15 cellular contexts compared by ENCODE assay signal in genomic region chr6:122042851-122043250, GRCh38.
DNase-seq lines count a peak whose midpoint lies in the region; ATAC-seq and TF ChIP-seq lines count a peak whose summit lies in the region.
"Had no signal": no experiment of that assay in that cellular context is flagged by ENCODE, and none has a peak within 500 bp of the region (broad histone marks: within the 10 kb centered on the region; RNA-seq: fewer than 3 reads in every experiment).

No MANE protein-coding gene starts in this region.

- DNase-seq in AG20443 (ENCODE audit: low spot score) (peak; percentile 34), H4 (ENCODE audit: low spot score) (peak; percentile 6), esophagus muscularis mucosa (ENCODE audit: extremely low spot score) (no peak), SKM-1 treated with dmso at 0.1 percent for 144 hours (lab: John Stamatoyannopoulos, UW; ENCODE audit: unreplicated experiment) (no peak), HuH-7.5 (ENCODE audit: low spot score) (no peak), NOMO-1 treated with dmso at 0.1 percent for 144 hours (lab: John Stamatoyannopoulos, UW; ENCODE audit: unreplicated experiment) (no peak)
- no peak for DNase-seq in natural killer cell treated with Interleukin-12 subunit alpha and Interleukin-12 subunit beta and Interleukin-15 and Interleukin-18, amount 100 ng/mL, for 72 hours (ENCODE audit: low spot score)
- DNase-seq: GDM1; NCI-H1048; pancreas; Peyer's patch; small intestine; stimulated activated naive CD4-positive, alpha-beta T cell treated with Interleukin-2 at 50 U/mL for 16 hours; T-cell had no signal

- H3K27me3 Mint-ChIP-seq in natural killer cell treated with Interleukin-12 subunit alpha and Interleukin-12 subunit beta and Interleukin-15 and Interleukin-18, amount 100 ng/mL, for 72 hours: no peaks in the 10 kb centered on the region

- H3K4me3 Mint-ChIP-seq in natural killer cell treated with Interleukin-12 subunit alpha and Interleukin-12 subunit beta and Interleukin-15 and Interleukin-18, amount 100 ng/mL, for 72 hours: peak overlapping the region; percentile 25
- H3K4me3 Mint-ChIP-seq: T-cell had no signal

- intact Hi-C loops in esophagus muscularis mucosa (cut with DNase I): loop anchor here (5.0 kb wide), 1 partner anchor 139 kb away; no protein-coding TSS in a partner anchor

- TF ChIP-seq CTCF in esophagus muscularis mucosa (IDR thresholded peaks at IDR 0.05): no peak

- H3K4me1 Mint-ChIP-seq in natural killer cell treated with Interleukin-12 subunit alpha and Interleukin-12 subunit beta and Interleukin-15 and Interleukin-18, amount 100 ng/mL, for 72 hours (ENCODE audit: low read depth in 2 of 2): peaks cover 15 to 17% of the 10 kb centered on the region in 2 donors
- H3K4me1 Mint-ChIP-seq: T-cell had no signal

- no peak for TF ChIP-seq EP300 in esophagus muscularis mucosa (IDR thresholded peaks at IDR 0.05)

- peak overlapping the region in 1 of 4 donors; percentile 0 for H3K4me3 ChIP-seq in esophagus muscularis mucosa
- H3K4me3 ChIP-seq: pancreas, Peyer's patch had no signal

- peak overlapping the region; percentile 72 to 77 (median 74) for H3K27ac ChIP-seq in esophagus muscularis mucosa (replicated peaks in 1 of 4)
- H3K27ac ChIP-seq: pancreas, Peyer's patch had no signal

- H3K4me1 ChIP-seq in esophagus muscularis mucosa: peaks cover 10 to 46% (median 36%) of the 10 kb centered on the region in 4 donors
- H3K4me1 ChIP-seq: pancreas, Peyer's patch had no signal

- H3K9me3 Mint-ChIP-seq in natural killer cell treated with Interleukin-12 subunit alpha and Interleukin-12 subunit beta and Interleukin-15 and Interleukin-18, amount 100 ng/mL, for 72 hours: no peaks in the 10 kb centered on the region
- H3K9me3 Mint-ChIP-seq: T-cell had no signal

- H3K27ac Mint-ChIP-seq in natural killer cell treated with Interleukin-12 subunit alpha and Interleukin-12 subunit beta and Interleukin-15 and Interleukin-18, amount 100 ng/mL, for 72 hours: no peak overlapping the region
- H3K27ac Mint-ChIP-seq: T-cell had no signal

- no peaks in the 10 kb centered on the region for H3K36me3 Mint-ChIP-seq in natural killer cell treated with Interleukin-12 subunit alpha and Interleukin-12 subunit beta and Interleukin-15 and Interleukin-18, amount 100 ng/mL, for 72 hours
- H3K36me3 Mint-ChIP-seq: T-cell had no signal

- H3K27me3 ChIP-seq in esophagus muscularis mucosa: no peaks in the 10 kb centered on the region
- H3K27me3 ChIP-seq: pancreas, Peyer's patch had no signal

- 40% methylated on average over 3 of the region's 3 CpGs for WGBS in esophagus muscularis mucosa

- no peaks in the 10 kb centered on the region for H3K36me3 ChIP-seq in esophagus muscularis mucosa
- H3K36me3 ChIP-seq: pancreas, Peyer's patch had no signal

- TF ChIP-seq POLR2A in esophagus muscularis mucosa (IDR thresholded peaks at IDR 0.05; ENCODE audit: low read depth): no peak

- ATAC-seq in natural killer cell treated with Interleukin-12 subunit alpha and Interleukin-12 subunit beta and Interleukin-15 and Interleukin-18, amount 100 ng/mL, for 72 hours: peak; percentile 62 to 77
- ATAC-seq in GM21717 (IDR thresholded peaks at IDR 0.05; ENCODE audit: unreplicated experiment): no peak
- ATAC-seq: T-cell had no signal

- no peaks in the 10 kb centered on the region for H3K9me3 ChIP-seq in esophagus muscularis mucosa
- H3K9me3 ChIP-seq: pancreas, Peyer's patch had no signal

Comparison
In these comparisons a context has a peak if more than half of its experiments do, and no peak if none do; other contexts are left out.
1. DNase-seq: peak in AG20443 (single experiment) and H4 (single experiment); none in esophagus muscularis mucosa (single experiment), natural killer cell treated with Interleukin-12 subunit alpha and Interleukin-12 subunit beta and Interleukin-15 and Interleukin-18, amount 100 ng/mL, for 72 hours (single experiment), SKM-1 treated with dmso at 0.1 percent for 144 hours (single experiment), HuH-7.5 (single experiment) and NOMO-1 treated with dmso at 0.1 percent for 144 hours (single experiment).